Comparison of ENCODE assay signal across 22 cellular contexts in the genomic region with DNA sequence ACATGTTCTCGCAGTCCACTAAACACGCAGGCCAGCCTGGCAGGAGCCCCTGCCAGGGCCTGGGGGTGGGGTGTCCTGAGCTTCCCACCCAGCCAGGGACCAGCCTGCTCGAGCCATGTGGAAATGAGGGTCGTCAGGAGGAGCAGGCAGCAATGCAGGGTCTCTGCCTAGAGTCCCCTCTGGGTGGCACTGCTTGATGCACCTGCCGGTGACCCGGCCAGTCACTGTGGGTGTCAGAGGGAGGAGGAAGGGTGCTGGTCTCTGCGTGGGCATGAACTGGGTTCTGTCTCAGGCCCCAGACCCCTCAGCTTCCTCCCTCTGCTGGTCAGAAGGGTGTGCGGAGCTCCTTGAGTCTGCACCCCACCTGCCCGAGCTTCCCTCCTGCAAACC.
DNase-seq lines count a peak whose midpoint lies in the region; ATAC-seq, FAIRE-seq and TF ChIP-seq lines count a peak whose summit lies in the region.
"Had no signal": no experiment of that assay in that cellular context is flagged by ENCODE, and none has a peak within 500 bp of the region (broad histone marks: within the 10 kb centered on the region; RNA-seq: fewer than 3 reads in every experiment).

No MANE protein-coding gene starts in this region.

- H3K4me3 ChIP-seq in H7 (ENCODE audit: insufficient read depth, low read depth, low read length) (no peak overlapping the region), RWPE2 (ENCODE audit: severe bottlenecking) (no peak overlapping the region), left ventricle myocardium inferior (no peak overlapping the region), gastrocnemius medialis (no peak overlapping the region)
- H3K4me3 ChIP-seq: left lung had no signal

- H3K27ac ChIP-seq in RWPE2 (ENCODE audit: poor library complexity, severe bottlenecking) (no peak overlapping the region), left ventricle myocardium inferior (replicated peaks) (no peak overlapping the region), gastrocnemius medialis (peak overlapping the region in 1 of 4 donors; percentile 26)
- H3K27ac ChIP-seq: left lung had no signal

- no peak for TF ChIP-seq POLR2A in gastrocnemius medialis (IDR thresholded peaks at IDR 0.05)
- TF ChIP-seq POLR2A in GM12892 (IDR thresholded peaks at IDR 0.05; ENCODE audit: low read depth, low read length), result no peak

- ATAC-seq in RWPE2 (ENCODE audit: low read depth) (no peak), gastrocnemius medialis (peak; percentile 46 to 68)
- no peak for ATAC-seq in activated naive CD4-positive, alpha-beta T cell treated with anti-CD3 and anti-CD28 coated beads, Interleukin-2, amount 50 U/mL, for 72 hours
- ATAC-seq: activated CD4-positive, alpha-beta T cell treated with anti-CD3 and anti-CD28 coated beads for 36 hours; activated CD8-positive, alpha-beta T cell treated with anti-CD3 and anti-CD28 coated beads, Interleukin-2, amount 10 ng/mL, durations not matched to agents 7 days and 5 days; left lung; stimulated activated naive B cell treated with anti-CD40 and anti-IgM and Interleukin-4, amounts not matched to agents 10 μg/mL and 1 μg/mL and 100 μg/mL, for 72 hours had no signal

- in situ Hi-C loops in gastrocnemius medialis (cut with MboI; ENCODE audit: low sequenced_read_pairs in 4 of 4), result no loop called here

- no peak for FAIRE-seq in GM12892 (lab: Jason Lieb, UNC)
- FAIRE-seq: D721Med had no signal

- no peaks in the 10 kb centered on the region for H3K36me3 Mint-ChIP-seq in activated naive CD4-positive, alpha-beta T cell treated with anti-CD3 and anti-CD28 coated beads, Interleukin-2, amount 50 U/mL, for 72 hours
- H3K36me3 Mint-ChIP-seq: activated naive CD4-positive, alpha-beta T cell treated with anti-CD3 and anti-CD28 coated beads, Interleukin-2, amount 50 U/mL, for 24 hours; IgD-negative memory B cell; stimulated activated naive B cell treated with anti-CD40 and anti-IgM and Interleukin-4, amounts not matched to agents 10 μg/mL and 1 μg/mL and 100 μg/mL, for 72 hours had no signal

- no peak for TF ChIP-seq CTCF in RWPE2 (IDR thresholded peaks at IDR 0.05; ENCODE audit: poor library complexity, severe bottlenecking)
- TF ChIP-seq CTCF in left ventricle myocardium inferior (IDR thresholded peaks at IDR 0.05; ENCODE audit: borderline replicate concordance), result peak; percentile 33
- peak in 3 of 5 experiments; percentile 28 to 55 (median 46) for TF ChIP-seq CTCF in gastrocnemius medialis (IDR thresholded peaks at IDR 0.05 in 4 of 5, conservative IDR thresholded peaks at IDR 0.05 in 1 of 5)

- H3K9me3 Mint-ChIP-seq in activated naive CD4-positive, alpha-beta T cell treated with anti-CD3 and anti-CD28 coated beads, Interleukin-2, amount 50 U/mL, for 72 hours, result no peaks in the 10 kb centered on the region
- H3K9me3 Mint-ChIP-seq: activated naive CD4-positive, alpha-beta T cell treated with anti-CD3 and anti-CD28 coated beads, Interleukin-2, amount 50 U/mL, for 24 hours; activated T-helper 2 cell treated with anti-CD3 and anti-CD28 coated beads, Interferon-gamma antibody, Interleukin-2, Interleukin-4, amounts not matched to agents 10 μg/mL and 5 μg/mL and 100 μg/mL, durations not matched to agents 14 hours and 24 hours and 36 hours; IgD-negative memory B cell had no signal

- H3K27me3 ChIP-seq in H7 (ENCODE audit: control insufficient read depth, insufficient read depth, low read length), result peaks cover 1% of the 10 kb centered on the region; the same call in 1 of the 2 replicates
- H3K27me3 ChIP-seq in RWPE2 (ENCODE audit: insufficient read depth, poor library complexity, severe bottlenecking), result no peaks in the 10 kb centered on the region
- peaks cover 11% of the 10 kb centered on the region for H3K27me3 ChIP-seq in left ventricle myocardium inferior (ENCODE audit: low read depth)
- no peaks in the 10 kb centered on the region for H3K27me3 ChIP-seq in gastrocnemius medialis
- H3K27me3 ChIP-seq: left lung had no signal

- intact Hi-C loops in left ventricle myocardium inferior (cut with micrococcal nuclease) (no loop called here), gastrocnemius medialis (cut with DNase I; ENCODE audit: low total_unique reads) (no loop called here)

- H3K27ac Mint-ChIP-seq in activated naive CD4-positive, alpha-beta T cell treated with anti-CD3 and anti-CD28 coated beads, Interleukin-2, amount 50 U/mL, for 72 hours, result no peak overlapping the region
- H3K27ac Mint-ChIP-seq: activated CD4-positive, alpha-beta T cell treated with anti-CD3 and anti-CD28 coated beads for 36 hours; activated CD8-positive, alpha-beta T cell treated with anti-CD3 and anti-CD28 coated beads, Interleukin-2, amount 10 ng/mL, durations not matched to agents 7 days and 5 days; activated naive CD4-positive, alpha-beta T cell treated with anti-CD3 and anti-CD28 coated beads, Interleukin-2, amount 50 U/mL, for 24 hours; activated T-helper 2 cell treated with anti-CD3 and anti-CD28 coated beads, Interferon-gamma antibody, Interleukin-2, Interleukin-4, amounts not matched to agents 10 μg/mL and 5 μg/mL and 100 μg/mL, durations not matched to agents 14 hours and 24 hours and 36 hours; IgD-negative memory B cell; stimulated activated naive B cell treated with anti-CD40 and anti-IgM and Interleukin-4, amounts not matched to agents 10 μg/mL and 1 μg/mL and 100 μg/mL, for 72 hours had no signal

- H3K36me3 ChIP-seq in H7 (replicated peaks; ENCODE audit: control insufficient read depth, insufficient read depth, low read length) (no peaks in the 10 kb centered on the region), RWPE2 (ENCODE audit: low read depth) (no peaks in the 10 kb centered on the region), left ventricle myocardium inferior (no peaks in the 10 kb centered on the region), gastrocnemius medialis (no peaks in the 10 kb centered on the region)
- H3K36me3 ChIP-seq: left lung had no signal

- H3K9me3 ChIP-seq in RWPE2 (ENCODE audit: severe bottlenecking), result no peaks in the 10 kb centered on the region
- no peaks in the 10 kb centered on the region for H3K9me3 ChIP-seq in left ventricle myocardium inferior (replicated peaks)
- no peaks in the 10 kb centered on the region for H3K9me3 ChIP-seq in gastrocnemius medialis
- H3K9me3 ChIP-seq: left lung had no signal

- DNase-seq in H7, result peak; percentile 74
- peak; percentile 47 for DNase-seq in RWPE2 (ENCODE audit: low spot score)
- DNase-seq in left ventricle myocardium inferior, result no peak
- peak in 1 of 2 donors; percentile 46 for DNase-seq in gastrocnemius medialis
- DNase-seq in activated naive CD4-positive, alpha-beta T cell treated with anti-CD3 and anti-CD28 coated beads, Interleukin-2, amount 50 U/mL, for 72 hours (ENCODE audit: low spot score in 2 of 2), result no peak
- no peak for DNase-seq in GM12892 (ENCODE audit: insufficient read length)
- no peak for DNase-seq in stimulated activated CD8-positive, alpha-beta memory T cell treated with anti-CD3 and anti-CD28 coated beads, Interleukin-4, amount 100 ng/mL, for 48 hours
- DNase-seq: activated CD4-positive, alpha-beta T cell treated with anti-CD3 and anti-CD28 coated beads for 36 hours; activated CD8-positive, alpha-beta T cell treated with anti-CD3 and anti-CD28 coated beads, Interleukin-2, amount 10 ng/mL, durations not matched to agents 7 days and 5 days; NCI-H1048; NCI-H1694; NCI-H524 treated with DMSO at 0.1 percent for 48 hours; occipital lobe; stimulated activated CD4-positive, alpha-beta T cell treated with anti-CD3 and anti-CD28 coated beads, Interleukin-12 subunit alpha, Interleukin-12 subunit beta, amount 100 ng/mL, for 4 hours; stimulated activated CD4-positive, alpha-beta T cell treated with anti-CD3 and anti-CD28 coated beads, Interleukin-4, amount 100 ng/mL, for 1 hour; stimulated activated naive B cell treated with anti-CD40 and anti-IgM and Interleukin-4, amounts not matched to agents 10 μg/mL and 1 μg/mL and 100 μg/mL, for 72 hours; T-helper 1 cell had no signal

- H3K4me1 ChIP-seq in RWPE2 (ENCODE audit: insufficient read depth, poor library complexity, severe bottlenecking) (peaks cover 9% of the 10 kb centered on the region), left ventricle myocardium inferior (peaks cover 11% of the 10 kb centered on the region), gastrocnemius medialis (peaks cover 15 to 19% of the 10 kb centered on the region in 2 donors)
- H3K4me1 ChIP-seq: left lung had no signal

Comparison
In these comparisons a context has a peak if more than half of its experiments do, and no peak if none do; other contexts are left out.
1. DNase-seq: peak in H7 (single experiment) and RWPE2 (single experiment); none in left ventricle myocardium inferior (single experiment), activated naive CD4-positive, alpha-beta T cell treated with anti-CD3 and anti-CD28 coated beads, Interleukin-2, amount 50 U/mL, for 72 hours (0 of 2), GM12892 (single experiment) and stimulated activated CD8-positive, alpha-beta memory T cell treated with anti-CD3 and anti-CD28 coated beads, Interleukin-4, amount 100 ng/mL, for 48 hours (single experiment).
2. ATAC-seq: peak in gastrocnemius medialis (2 of 2); none in RWPE2 (single experiment) and activated naive CD4-positive, alpha-beta T cell treated with anti-CD3 and anti-CD28 coated beads, Interleukin-2, amount 50 U/mL, for 72 hours (0 of 2).